In the genomic region with DNA sequence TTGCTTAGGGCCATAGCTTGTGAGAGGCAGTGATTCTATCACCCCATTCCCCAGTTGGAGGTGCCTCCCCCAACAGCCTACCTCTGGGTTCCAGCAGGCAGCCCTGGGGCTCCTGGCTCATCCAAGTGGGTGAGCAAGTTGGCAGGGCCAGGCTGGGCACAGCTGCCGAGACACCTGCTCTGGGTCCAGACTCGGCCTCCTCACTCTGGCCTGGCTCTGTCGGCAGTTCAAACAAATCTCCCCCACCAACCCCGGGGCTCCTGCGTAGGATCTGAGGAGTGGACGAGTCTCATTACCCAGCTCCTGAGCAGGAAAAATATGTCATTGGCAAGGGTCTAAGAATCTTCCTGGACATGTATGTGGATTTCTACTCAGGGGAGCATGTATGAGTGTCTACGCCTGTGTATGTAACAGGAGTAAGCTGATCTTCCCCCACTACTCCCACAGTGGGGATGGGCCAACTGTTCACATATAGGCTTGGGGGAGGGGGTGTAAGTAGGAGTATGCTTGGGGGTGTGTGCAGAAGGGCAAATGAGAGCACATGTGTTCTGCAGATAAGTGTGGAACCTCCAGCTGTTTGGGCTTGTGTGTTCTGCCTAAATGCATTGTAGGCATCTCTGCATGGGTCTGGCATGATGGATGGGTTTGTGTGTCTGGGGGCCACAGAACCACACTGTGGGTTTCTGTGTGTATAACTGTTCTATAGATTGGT, we compare ENCODE assay signal across 8 cellular contexts. TPM values are rescaled to one million over a fixed set of nuclear protein-coding genes. Genes with fewer than 3 reads are reported as not detected.
DNase-seq lines count a peak whose midpoint lies in the region; ATAC-seq and TF ChIP-seq lines count a peak whose summit lies in the region.

No MANE protein-coding gene starts in this region.

- H3K4me3 ChIP-seq in body of pancreas (no peak overlapping the region), upper lobe of left lung (peak overlapping the region; percentile 68 to 85 (median 71))

- H3K27me3 ChIP-seq in body of pancreas (no peaks in the 10 kb centered on the region), upper lobe of left lung (no peaks in the 10 kb centered on the region)

- peaks cover 38% of the 10 kb centered on the region for H3K4me1 ChIP-seq in ES-I3 (ENCODE audit: insufficient read depth, low read length)
- peaks cover 73% of the 10 kb centered on the region for H3K4me1 ChIP-seq in body of pancreas
- H3K4me1 ChIP-seq in upper lobe of left lung: peaks cover 55 to 84% (median 61%) of the 10 kb centered on the region in 4 donors

- ATAC-seq in body of pancreas: no peak
- no peak for ATAC-seq in upper lobe of left lung (ENCODE audit: low FRiP score in 2 of 2)
- ATAC-seq in HG02981 (IDR thresholded peaks at IDR 0.05; ENCODE audit: unreplicated experiment): no peak
- ATAC-seq in HG03025 (IDR thresholded peaks at IDR 0.05; ENCODE audit: low FRiP score, unreplicated experiment): no peak
- no peak for ATAC-seq in HG03280 (IDR thresholded peaks at IDR 0.05; ENCODE audit: unreplicated experiment)

- H3K9me3 ChIP-seq in ES-I3 (ENCODE audit: control insufficient read depth, insufficient read depth, low read length) (no peaks in the 10 kb centered on the region), body of pancreas (no peaks in the 10 kb centered on the region), upper lobe of left lung (no peaks in the 10 kb centered on the region)

- 76 to 88% methylated on average over 5 to 7 of the region's 7 CpGs for WGBS in body of pancreas, 2 donors
- WGBS in upper lobe of left lung, 2 donors: 34 to 54% methylated on average over 4 to 7 of the region's 7 CpGs

- peak; percentile 90 for DNase-seq in NCI-H2171 (lab: John Stamatoyannopoulos, UW)
- DNase-seq in body of pancreas: no peak
- peak; percentile 94 for DNase-seq in left kidney (ENCODE audit: low read depth, low spot score)
- DNase-seq in upper lobe of left lung: peak; percentile 41 to 57

- peak in 2 of 3 donors; percentile 26 to 46 for TF ChIP-seq POLR2A in body of pancreas (IDR thresholded peaks at IDR 0.05)
- TF ChIP-seq POLR2A in upper lobe of left lung (IDR thresholded peaks at IDR 0.05): peak in 3 of 4 donors; percentile 4 to 76 (median 38)

- peak overlapping the region; percentile 97 for H3K9ac ChIP-seq in ES-I3 (ENCODE audit: low read depth, low read length)

- peak in 2 of 4 donors; percentile 14 to 21 for TF ChIP-seq EP300 in upper lobe of left lung (IDR thresholded peaks at IDR 0.05)

- intact Hi-C loops in body of pancreas (cut with DNase I): no loop called here

- no peak for TF ChIP-seq CTCF in body of pancreas (IDR thresholded peaks at IDR 0.05)
- no peak for TF ChIP-seq CTCF in upper lobe of left lung (IDR thresholded peaks at IDR 0.05)

- H3K36me3 ChIP-seq in ES-I3 (ENCODE audit: insufficient read depth, low read length): no peaks in the 10 kb centered on the region
- H3K36me3 ChIP-seq in body of pancreas (replicated peaks in 1 of 2; ENCODE audit: insufficient read depth in 1 of 2, low read depth in 2 of 2): no peaks in the 10 kb centered on the region
- H3K36me3 ChIP-seq in upper lobe of left lung: peaks cover 0 to 14% (median 0%) of the 10 kb centered on the region in 4 donors

- H3K27ac ChIP-seq in body of pancreas (peak overlapping the region; percentile 52 to 82 (median 74)), upper lobe of left lung (peak overlapping the region; percentile 92 to 98 (median 94))

RNA-seq across cellular contexts. Expression of gene ID1, which starts 2.0 kb away (rescaled TPM):
- 100 to 1,000 TPM; 169 to 245 TPM for total RNA-seq in body of pancreas
- 100 to 1,000 TPM; 226 to 911 (median 570) TPM for total RNA-seq in upper lobe of left lung

RNA-seq across cellular contexts. Expression of gene COX4I2, which starts 30.6 kb away (rescaled TPM):
- total RNA-seq in body of pancreas: not detected
- total RNA-seq in upper lobe of left lung: 10 to 100 TPM in 4 of 6 donors, 1 to 10 TPM in 2; 1.9 to 24.3 (median 13.5) TPM

Comparison
In these comparisons a context has a peak if more than half of its experiments do, and no peak if none do; other contexts are left out.
1. DNase-seq: peak in NCI-H2171 (single experiment), left kidney (single experiment) and upper lobe of left lung (2 of 2); none in body of pancreas (0 of 4).
2. H3K4me3 ChIP-seq: peak in upper lobe of left lung (4 of 4); none in body of pancreas (0 of 2).